1 cellular context compared by ENCODE assay signal in genomic region chr9:128786681-128787582, GRCh38.
TF ChIP-seq lines count a peak whose summit lies in the region.

A gene with protein sequence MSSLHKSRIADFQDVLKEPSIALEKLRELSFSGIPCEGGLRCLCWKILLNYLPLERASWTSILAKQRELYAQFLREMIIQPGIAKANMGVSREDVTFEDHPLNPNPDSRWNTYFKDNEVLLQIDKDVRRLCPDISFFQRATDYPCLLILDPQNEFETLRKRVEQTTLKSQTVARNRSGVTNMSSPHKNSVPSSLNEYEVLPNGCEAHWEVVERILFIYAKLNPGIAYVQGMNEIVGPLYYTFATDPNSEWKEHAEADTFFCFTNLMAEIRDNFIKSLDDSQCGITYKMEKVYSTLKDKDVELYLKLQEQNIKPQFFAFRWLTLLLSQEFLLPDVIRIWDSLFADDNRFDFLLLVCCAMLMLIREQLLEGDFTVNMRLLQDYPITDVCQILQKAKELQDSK (plus strand): TSS chr9:128787253. CDS start chr9:128787354, 101 bp downstream.

TF ChIP-seq in K562, 482 proteins besides CTCF, POLR2A, EP300 and RAD21 (continued from another document and continues in another):
- TF ChIP-seq, protein P1, sequence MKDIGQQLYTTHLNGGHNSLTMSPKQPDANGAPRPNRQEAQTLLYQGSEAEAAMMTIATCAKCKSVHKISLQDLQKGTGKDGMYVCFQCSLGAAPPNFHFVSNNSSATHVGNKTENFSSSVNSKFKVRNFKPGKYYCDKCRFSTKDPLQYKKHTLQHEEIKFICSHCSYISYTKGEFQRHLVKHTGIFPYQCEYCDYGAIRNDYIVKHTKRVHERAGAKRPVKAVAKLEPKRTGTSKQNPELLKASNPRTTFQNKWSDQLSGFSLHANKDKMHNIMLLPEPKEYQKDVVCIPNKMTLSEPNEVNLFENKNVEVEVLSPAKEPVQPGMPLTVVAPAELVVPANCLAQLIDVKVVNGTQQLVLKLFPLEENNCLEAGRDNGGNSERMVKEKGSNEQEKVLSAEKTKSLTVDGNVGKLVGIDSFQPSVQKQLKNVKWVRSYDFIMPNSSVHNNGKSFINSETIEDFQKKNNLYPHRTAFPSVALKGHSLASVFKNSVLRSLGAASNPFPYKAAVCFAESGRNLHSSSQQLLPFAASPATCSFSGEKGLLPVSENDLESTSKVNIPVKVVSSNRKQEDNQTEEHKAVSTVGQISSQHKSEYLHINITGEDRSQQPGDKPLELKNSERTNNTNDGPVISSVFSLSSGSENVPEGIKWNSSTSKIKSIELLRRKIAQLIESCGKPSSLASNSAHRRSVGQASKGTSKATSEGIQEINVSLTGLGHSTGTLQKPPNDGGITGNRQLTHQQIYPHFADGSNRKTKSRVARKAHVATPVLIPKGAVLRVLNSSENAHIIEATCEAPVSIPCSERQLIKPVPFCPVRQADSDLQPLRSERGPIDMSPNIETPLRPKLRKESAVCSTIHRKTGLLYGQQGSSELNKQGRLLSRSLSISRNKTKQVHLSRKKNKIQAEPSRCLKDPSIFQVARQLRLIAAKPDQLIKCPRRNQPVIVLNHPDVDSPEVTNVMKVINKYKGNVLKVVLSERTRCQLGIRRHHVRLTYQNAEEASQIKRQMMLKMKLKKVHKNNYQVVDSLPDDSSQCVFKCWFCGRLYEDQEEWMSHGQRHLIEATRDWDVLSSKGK (CRISPR knock-in tag; IDR thresholded peaks at IDR 0.05): no peak
- TF ChIP-seq SETDB1 (IDR thresholded peaks at IDR 0.05; ENCODE audit: low read length) (no peak), CREB3 (tag; conservative IDR thresholded peaks at IDR 0.05; ENCODE audit: low read depth) (no peak), MCM7 (IDR thresholded peaks at IDR 0.05) (no peak), XRCC5 (IDR thresholded peaks at IDR 0.05; ENCODE audit: low read depth, low read length) (peak; percentile 76; the same call in 1 of the 2 replicates), TAL1 (IDR thresholded peaks at IDR 0.05) (peak; percentile 7; the same call in 1 of the 2 replicates), GATAD2A (IDR thresholded peaks at IDR 0.05) (peak; percentile 77; the same call in 1 of the 2 replicates), TSHZ1 (CRISPR knock-in tag; IDR thresholded peaks at IDR 0.05) (no peak), POLR2G (IDR thresholded peaks at IDR 0.05; ENCODE audit: low read depth, low read length) (peak; percentile 90), SNRNP70 (optimal IDR thresholded peaks at IDR 0.05; ENCODE audit: low read depth, low read length) (no peak), MAX (CRISPR knock-in tag; IDR thresholded peaks at IDR 0.05) (peak; percentile 98), PHF8 (IDR thresholded peaks at IDR 0.05; ENCODE audit: borderline replicate concordance, low read length) (peak; percentile 91), PHB2 (IDR thresholded peaks at IDR 0.05; ENCODE audit: low read depth) (no peak), EZH2 (IDR thresholded peaks at IDR 0.05; ENCODE audit: borderline replicate concordance, low read depth, low read length) (no peak), MCM2 (IDR thresholded peaks at IDR 0.05; ENCODE audit: low read depth) (no peak), CBX8 (IDR thresholded peaks at IDR 0.05; ENCODE audit: borderline replicate concordance, extremely low read depth, low read depth, low read length, poor library complexity, severe bottlenecking) (no peak), NFRKB (IDR thresholded peaks at IDR 0.05; ENCODE audit: low read depth) (peak; percentile 52), MBD1 (CRISPR knock-in tag; IDR thresholded peaks at IDR 0.05) (no peak), POLR2AphosphoS2 (IDR thresholded peaks at IDR 0.05; ENCODE audit: low read length) (no peak), HOMEZ (CRISPR knock-in tag; IDR thresholded peaks at IDR 0.05) (no peak), ZHX1 (conservative IDR thresholded peaks at IDR 0.05; ENCODE audit: low read length) (no peak), MEF2A (IDR thresholded peaks at IDR 0.05; ENCODE audit: control insufficient read depth, low read depth, low read length) (no peak), CEBPG (CRISPR knock-in tag; IDR thresholded peaks at IDR 0.05) (peak; percentile 92), CEBPG (tag; conservative IDR thresholded peaks at IDR 0.05 in 1 of 2, IDR thresholded peaks at IDR 0.05 in 1 of 2) (peak; percentile 93 to 97), HDAC2 (IDR thresholded peaks at IDR 0.05) (no peak), SIRT6 (IDR thresholded peaks at IDR 0.05; ENCODE audit: low read depth, low read length) (no peak), NR3C1 (CRISPR knock-in tag; IDR thresholded peaks at IDR 0.05) (peak; percentile 82; the same call in 1 of the 2 replicates), KHSRP (IDR thresholded peaks at IDR 0.05) (no peak), DPF2 (IDR thresholded peaks at IDR 0.05) (peak; percentile 70; the same call in 1 of the 2 replicates), BMI1 (IDR thresholded peaks at IDR 0.05; ENCODE audit: low read length) (no peak), BDP1 (IDR thresholded peaks at IDR 0.05; ENCODE audit: insufficient read depth, insufficient read length) (no peak), GABPB2 (CRISPR knock-in tag; conservative IDR thresholded peaks at IDR 0.05) (no peak), ZNF395 (CRISPR knock-in tag; IDR thresholded peaks at IDR 0.05) (peak; percentile 64; the same call in 1 of the 2 replicates), U2AF1 (optimal IDR thresholded peaks at IDR 0.05; ENCODE audit: low read depth, low read length) (no peak), XRCC4 (IDR thresholded peaks at IDR 0.05; ENCODE audit: extremely low read depth, insufficient read depth, insufficient read length) (no peak), MTF1 (CRISPR knock-in tag; IDR thresholded peaks at IDR 0.05; ENCODE audit: borderline replicate concordance) (no peak), NFXL1 (CRISPR knock-in tag; IDR thresholded peaks at IDR 0.05) (no peak), FOSL1 (tag; conservative IDR thresholded peaks at IDR 0.05) (peak; percentile 52), KLF6 (CRISPR knock-in tag; IDR thresholded peaks at IDR 0.05; ENCODE audit: borderline replicate concordance) (peak; percentile 31; the same call in 1 of the 2 replicates), BHLHE40 (IDR thresholded peaks at IDR 0.05; ENCODE audit: low read length) (peak; percentile 99), ZC3H8 (IDR thresholded peaks at IDR 0.05) (no peak), ZNF644 (tag; IDR thresholded peaks at IDR 0.05; ENCODE audit: low read depth) (0 out of 2 replicates have a peak, but pooled peaks have one; percentile 25), TEAD4 (IDR thresholded peaks at IDR 0.05; ENCODE audit: low read length) (no peak; the same call in 1 of the 2 replicates), TEAD4 (CRISPR knock-in tag; IDR thresholded peaks at IDR 0.05; ENCODE audit: borderline replicate concordance) (peak; percentile 65; the same call in 1 of the 2 replicates)
- TF ChIP-seq, protein P2, sequence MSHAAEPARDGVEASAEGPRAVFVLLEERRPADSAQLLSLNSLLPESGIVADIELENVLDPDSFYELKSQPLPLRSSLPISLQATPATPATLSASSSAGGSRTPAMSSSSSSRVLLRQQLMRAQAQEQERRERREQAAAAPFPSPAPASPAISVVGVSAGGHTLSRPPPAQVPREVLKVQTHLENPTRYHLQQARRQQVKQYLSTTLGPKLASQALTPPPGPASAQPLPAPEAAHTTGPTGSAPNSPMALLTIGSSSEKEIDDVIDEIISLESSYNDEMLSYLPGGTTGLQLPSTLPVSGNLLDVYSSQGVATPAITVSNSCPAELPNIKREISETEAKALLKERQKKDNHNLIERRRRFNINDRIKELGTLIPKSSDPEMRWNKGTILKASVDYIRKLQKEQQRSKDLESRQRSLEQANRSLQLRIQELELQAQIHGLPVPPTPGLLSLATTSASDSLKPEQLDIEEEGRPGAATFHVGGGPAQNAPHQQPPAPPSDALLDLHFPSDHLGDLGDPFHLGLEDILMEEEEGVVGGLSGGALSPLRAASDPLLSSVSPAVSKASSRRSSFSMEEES (CRISPR knock-in tag; IDR thresholded peaks at IDR 0.05): peak; percentile 97
